ENCODE assay signal across 1 cellular context in genomic region chr14:31257554-31258426, GRCh38.
A peak's percentile ranks its signal among the peaks of the same experiment; 100 is the strongest.
TF ChIP-seq lines count a peak whose summit lies in the region.

No MANE protein-coding gene starts in this region.

TF ChIP-seq in HepG2, 621 proteins besides CTCF, POLR2A, EP300 and RAD21 (continued from another document and continues in another):
- TF ChIP-seq ZNF280D (CRISPR knock-in tag; IDR thresholded peaks at IDR 0.05) (peak; percentile 91), RARA (CRISPR knock-in tag; IDR thresholded peaks at IDR 0.05) (peak; percentile 94), POLR2AphosphoS5 (IDR thresholded peaks at IDR 0.05; ENCODE audit: low read depth, low read length) (peak; percentile 91), MIXL1 (CRISPR knock-in tag; IDR thresholded peaks at IDR 0.05) (peak; percentile 100), TIGD3 (CRISPR knock-in tag; IDR thresholded peaks at IDR 0.05; ENCODE audit: borderline replicate concordance) (peak; percentile 35; the same call in 1 of the 2 replicates), ZNF326 (CRISPR knock-in tag; IDR thresholded peaks at IDR 0.05; ENCODE audit: borderline replicate concordance) (0 out of 2 replicates have a peak, but pooled peaks have one; percentile 16), GABPB1 (CRISPR knock-in tag; IDR thresholded peaks at IDR 0.05) (peak; percentile 53), ZNF414 (CRISPR knock-in tag; IDR thresholded peaks at IDR 0.05) (peak; percentile 84; the same call in 1 of the 2 replicates), KMT2A (CRISPR knock-in tag; IDR thresholded peaks at IDR 0.05) (peak; percentile 69), HHEX (CRISPR knock-in tag; IDR thresholded peaks at IDR 0.05) (peak; percentile 85), ZNF639 (CRISPR knock-in tag; conservative IDR thresholded peaks at IDR 0.05) (peak; percentile 52), NFATC3 (CRISPR knock-in tag; IDR thresholded peaks at IDR 0.05) (peak; percentile 87; the same call in 1 of the 2 replicates), SMAD1 (CRISPR knock-in tag; IDR thresholded peaks at IDR 0.05; ENCODE audit: borderline replicate concordance, low read depth) (0 out of 2 replicates have a peak, but pooled peaks have one; percentile 18), MTF2 (CRISPR knock-in tag; IDR thresholded peaks at IDR 0.05; ENCODE audit: borderline replicate concordance) (peak; percentile 62), ZMYM2 (CRISPR knock-in tag; IDR thresholded peaks at IDR 0.05) (peak; percentile 92), STAT6 (CRISPR knock-in tag; IDR thresholded peaks at IDR 0.05; ENCODE audit: borderline replicate concordance) (peak; percentile 90), SMAD9 (CRISPR knock-in tag; IDR thresholded peaks at IDR 0.05) (0 out of 2 replicates have a peak, but pooled peaks have one; percentile 23), ZNF318 (CRISPR knock-in tag; IDR thresholded peaks at IDR 0.05) (0 out of 2 replicates have a peak, but pooled peaks have one; percentile 11), KLF13 (CRISPR knock-in tag; IDR thresholded peaks at IDR 0.05) (peak; percentile 88; the same call in 1 of the 2 replicates), ZNF784 (CRISPR knock-in tag; IDR thresholded peaks at IDR 0.05; ENCODE audit: borderline replicate concordance) (peak; percentile 69; the same call in 1 of the 2 replicates), BRD4 (CRISPR knock-in tag; IDR thresholded peaks at IDR 0.05) (peak; percentile 79; the same call in 1 of the 2 replicates), ARID5B (CRISPR knock-in tag; IDR thresholded peaks at IDR 0.05) (peak; percentile 99), CCAR2 (optimal IDR thresholded peaks at IDR 0.05; ENCODE audit: low read depth, low read length) (peak; percentile 56), ZBTB3 (CRISPR knock-in tag; IDR thresholded peaks at IDR 0.05; ENCODE audit: borderline replicate concordance, low read depth) (peak; percentile 96), ZNF691 (CRISPR knock-in tag; IDR thresholded peaks at IDR 0.05; ENCODE audit: borderline replicate concordance, low read depth) (0 out of 2 replicates have a peak, but pooled peaks have one; percentile 15)
